ENCODE assay signal across 28 cellular contexts in genomic region chr16:12083625-12084024, GRCh38.
DNase-seq lines count a peak whose midpoint lies in the region; ATAC-seq and TF ChIP-seq lines count a peak whose summit lies in the region.
"Had no signal": no experiment of that assay in that cellular context is flagged by ENCODE, and none has a peak within 500 bp of the region (broad histone marks: within the 10 kb centered on the region; RNA-seq: fewer than 3 reads in every experiment).

No MANE protein-coding gene starts in this region.

- no peak for TF ChIP-seq CTCF in natural killer cell (IDR thresholded peaks at IDR 0.05)

- H3K9me3 Mint-ChIP-seq in natural killer cell = no peaks in the 10 kb centered on the region
- no peaks in the 10 kb centered on the region for H3K9me3 Mint-ChIP-seq in natural killer cell treated with Interleukin-12 subunit alpha and Interleukin-12 subunit beta and Interleukin-15 and Interleukin-18, amount 100 ng/mL, for 72 hours
- H3K9me3 Mint-ChIP-seq: immature natural killer cell, mesothelial cell of epicardium, naive B cell had no signal

- H3K27ac Mint-ChIP-seq in natural killer cell = peak overlapping the region; percentile 29 to 72
- H3K27ac Mint-ChIP-seq in natural killer cell treated with Interleukin-12 subunit alpha and Interleukin-12 subunit beta and Interleukin-15 and Interleukin-18, amount 100 ng/mL, for 72 hours = no peak overlapping the region
- H3K27ac Mint-ChIP-seq: mesothelial cell of epicardium had no signal

- H3K27ac ChIP-seq in substantia nigra (ENCODE audit: low read depth, low read length, poor library complexity, severe bottlenecking) = no peak overlapping the region
- H3K27ac ChIP-seq: left ventricle myocardium inferior, skin epidermis, stomach, tibial artery had no signal

- ATAC-seq in natural killer cell = no peak
- ATAC-seq in natural killer cell treated with Interleukin-12 subunit alpha and Interleukin-12 subunit beta and Interleukin-15 and Interleukin-18, amount 100 ng/mL, for 72 hours = no peak
- no peak for ATAC-seq in HG03378 (IDR thresholded peaks at IDR 0.05; ENCODE audit: unreplicated experiment)
- ATAC-seq: Panc1 had no signal

- H3K4me3 Mint-ChIP-seq in natural killer cell = no peak overlapping the region
- H3K4me3 Mint-ChIP-seq in natural killer cell treated with Interleukin-12 subunit alpha and Interleukin-12 subunit beta and Interleukin-15 and Interleukin-18, amount 100 ng/mL, for 72 hours = no peak overlapping the region
- H3K4me3 Mint-ChIP-seq: immature natural killer cell, mesothelial cell of epicardium had no signal

- no peaks in the 10 kb centered on the region for H3K27me3 Mint-ChIP-seq in natural killer cell (ENCODE audit: low read depth in 2 of 2)
- no peaks in the 10 kb centered on the region for H3K27me3 Mint-ChIP-seq in natural killer cell treated with Interleukin-12 subunit alpha and Interleukin-12 subunit beta and Interleukin-15 and Interleukin-18, amount 100 ng/mL, for 72 hours
- H3K27me3 Mint-ChIP-seq: naive B cell had no signal

- DNase-seq in activated CD4-positive, CD25-positive, alpha-beta regulatory T cell treated with anti-CD3 and anti-CD28 coated beads, Interleukin-2, amount 50 U/mL, for 72 hours = peak; percentile 6
- no peak for DNase-seq in activated CD4-positive, CD25-positive, alpha-beta regulatory T cell (lab: John Stamatoyannopoulos, UW)
- DNase-seq in natural killer cell (no peak), mesenteric fat pad (ENCODE audit: low spot score) (peak; percentile 20), substantia nigra (lab: John Stamatoyannopoulos, UW) (no peak)
- no peak for DNase-seq in natural killer cell treated with Interleukin-12 subunit alpha and Interleukin-12 subunit beta and Interleukin-15 and Interleukin-18, amount 100 ng/mL, for 72 hours (ENCODE audit: low spot score)
- DNase-seq: ACHN; activated CD4-positive, alpha-beta T cell treated with anti-CD3 and anti-CD28 coated beads, Interleukin-2, amount 50 U/mL, for 48 hours; activated gamma-delta T cell; amygdala; Caco-2; DMS79; effector CD4-positive, alpha-beta T cell; GDM1; hypothalamus; immature natural killer cell; left ventricle myocardium inferior; naive B cell; NCI-H1092; NCI-H226; SHP77; stimulated activated CD8-positive, alpha-beta memory T cell treated with anti-CD3 and anti-CD28 coated beads, Interleukin-4, amount 100 ng/mL, for 48 hours; stomach; tibial artery had no signal

- H3K4me1 Mint-ChIP-seq in natural killer cell = peaks cover 17 to 28% of the 10 kb centered on the region in 2 donors
- H3K4me1 Mint-ChIP-seq in natural killer cell treated with Interleukin-12 subunit alpha and Interleukin-12 subunit beta and Interleukin-15 and Interleukin-18, amount 100 ng/mL, for 72 hours (ENCODE audit: low read depth in 2 of 2) = peaks cover 20 to 21% of the 10 kb centered on the region in 2 donors

- no peaks in the 10 kb centered on the region for H3K36me3 Mint-ChIP-seq in natural killer cell
- no peaks in the 10 kb centered on the region for H3K36me3 Mint-ChIP-seq in natural killer cell treated with Interleukin-12 subunit alpha and Interleukin-12 subunit beta and Interleukin-15 and Interleukin-18, amount 100 ng/mL, for 72 hours
- H3K36me3 Mint-ChIP-seq: naive B cell had no signal

- intact Hi-C loops in natural killer cell (cut with micrococcal nuclease) = no loop called here

Comparison
In these comparisons a context has a peak if more than half of its experiments do, and no peak if none do; other contexts are left out.
1. DNase-seq: peak in activated CD4-positive, CD25-positive, alpha-beta regulatory T cell treated with anti-CD3 and anti-CD28 coated beads, Interleukin-2, amount 50 U/mL, for 72 hours (single experiment) and mesenteric fat pad (single experiment); none in activated CD4-positive, CD25-positive, alpha-beta regulatory T cell (0 of 4), natural killer cell (single experiment), natural killer cell treated with Interleukin-12 subunit alpha and Interleukin-12 subunit beta and Interleukin-15 and Interleukin-18, amount 100 ng/mL, for 72 hours (single experiment) and substantia nigra (0 of 49).
2. H3K27ac Mint-ChIP-seq: peak in natural killer cell (2 of 2); none in natural killer cell treated with Interleukin-12 subunit alpha and Interleukin-12 subunit beta and Interleukin-15 and Interleukin-18, amount 100 ng/mL, for 72 hours (0 of 2).